8 cellular contexts compared by ENCODE assay signal in genomic region chr19:1260749-1261511, GRCh38. TPM values are rescaled to one million over a fixed set of nuclear protein-coding genes. Genes with fewer than 3 reads are reported as not detected.
DNase-seq lines count a peak whose midpoint lies in the region; ATAC-seq and TF ChIP-seq lines count a peak whose summit lies in the region.

No MANE protein-coding gene starts in this region.

- H3K27me3 ChIP-seq in kidney epithelial cell (ENCODE audit: control insufficient read depth, insufficient read depth, low read length) = no peaks in the 10 kb centered on the region

- H3K4me3 Mint-ChIP-seq in central memory CD8-positive, alpha-beta T cell = peak overlapping the region; percentile 95

- H3K4me3 ChIP-seq in kidney epithelial cell (ENCODE audit: low read depth, low read length) = peak overlapping the region; percentile 76

- peaks cover 60% of the 10 kb centered on the region for H3K4me1 Mint-ChIP-seq in central memory CD8-positive, alpha-beta T cell

- TF ChIP-seq CTCF in kidney epithelial cell (IDR thresholded peaks at IDR 0.05; ENCODE audit: insufficient read depth, low read length, poor library complexity, severe bottlenecking) = no peak

- peak; percentile 56 for ATAC-seq in GM19035 (IDR thresholded peaks at IDR 0.05; ENCODE audit: unreplicated experiment)
- peak; percentile 50 for ATAC-seq in HG03342 (IDR thresholded peaks at IDR 0.05; ENCODE audit: unreplicated experiment)
- ATAC-seq in central memory CD8-positive, alpha-beta T cell (replicated peaks; ENCODE audit: extremely low read depth, poor library complexity, severe bottlenecking) = peak; percentile 79

- H3K36me3 Mint-ChIP-seq in central memory CD8-positive, alpha-beta T cell (ENCODE audit: insufficient read depth) = peaks cover 54% of the 10 kb centered on the region

- no peaks in the 10 kb centered on the region for H3K27me3 Mint-ChIP-seq in central memory CD8-positive, alpha-beta T cell

- H3K36me3 ChIP-seq in kidney epithelial cell (ENCODE audit: control insufficient read depth, insufficient read depth, low read length) = peaks cover 1% of the 10 kb centered on the region

- H3K9me3 Mint-ChIP-seq in central memory CD8-positive, alpha-beta T cell = no peaks in the 10 kb centered on the region

- DNase-seq in AG08396 (ENCODE audit: low spot score) (peak; percentile 97), NCI-H460 (ENCODE audit: extremely low read depth, low read depth) (peak; percentile 91), kidney epithelial cell (ENCODE audit: low read depth) (no peak)
- peak; percentile 98 for DNase-seq in activated CD4-positive, CD25-positive, alpha-beta regulatory T cell treated with anti-CD3 and anti-CD28 coated beads, Interleukin-2, amount 50 U/mL, for 72 hours
- DNase-seq in central memory CD8-positive, alpha-beta T cell (ENCODE audit: low spot score in 2 of 2) = peak; percentile 87 to 97
- peak; percentile 97 for DNase-seq in stimulated activated CD4-positive, alpha-beta T cell treated with anti-CD3 and anti-CD28 coated beads, Interleukin-15, amount 100 ng/mL, for 24 hours

- peak overlapping the region; percentile 100 for H3K27ac Mint-ChIP-seq in central memory CD8-positive, alpha-beta T cell (ENCODE audit: low read depth)

RNA-seq across cellular contexts. Expression of gene CIRBP, which starts 8.2 kb away (rescaled TPM):
- 134 and 148 TPM in 2 replicates for total RNA-seq in NCI-H460 (2014; rRNA removed; shearing (Covaris generic))
- polyA plus RNA-seq in NCI-H460 (2014; cell fraction: nucleus; rRNA removed) = 341 and 581 TPM in 2 replicates
- 298 and 403 TPM in 2 replicates for total RNA-seq in kidney epithelial cell

RNA-seq across cellular contexts. Expression of gene MIDN, which starts 12.5 kb away (rescaled TPM):
- total RNA-seq in NCI-H460 (2014; rRNA removed; shearing (Covaris generic)) = 16.5 and 21.4 TPM in 2 replicates
- 43.6 and 72.7 TPM in 2 replicates for polyA plus RNA-seq in NCI-H460 (2014; cell fraction: nucleus; rRNA removed)
- 66.8 and 69.4 TPM in 2 replicates for total RNA-seq in kidney epithelial cell

RNA-seq across cellular contexts. Expression of gene FAM174C, which starts 14.4 kb away (rescaled TPM):
- total RNA-seq in NCI-H460 (2014; rRNA removed; shearing (Covaris generic)) = 42.7 and 59.3 TPM in 2 replicates
- 63.3 and 94.9 TPM in 2 replicates for polyA plus RNA-seq in NCI-H460 (2014; cell fraction: nucleus; rRNA removed)
- 58.5 and 75.0 TPM in 2 replicates for total RNA-seq in kidney epithelial cell

RNA-seq across cellular contexts. Expression of gene ATP5F1D, which starts 19.4 kb away (rescaled TPM):
- 37.2 and 37.8 TPM in 2 replicates for total RNA-seq in NCI-H460 (2014; rRNA removed; shearing (Covaris generic))
- polyA plus RNA-seq in NCI-H460 (2014; cell fraction: nucleus; rRNA removed) = 97.6 and 118 TPM in 2 replicates
- total RNA-seq in kidney epithelial cell = 55.3 and 69.8 TPM in 2 replicates

RNA-seq across cellular contexts. Expression of gene CBARP, which starts 23.1 kb away (rescaled TPM):
- 1.8 and 3.1 TPM in 2 replicates for total RNA-seq in NCI-H460 (2014; rRNA removed; shearing (Covaris generic))
- 4.7 and 6.6 TPM in 2 replicates for polyA plus RNA-seq in NCI-H460 (2014; cell fraction: nucleus; rRNA removed)
- 5.1 and 10.5 TPM in 2 replicates for total RNA-seq in kidney epithelial cell
